1 cellular context compared by ENCODE assay signal in the genomic region with DNA sequence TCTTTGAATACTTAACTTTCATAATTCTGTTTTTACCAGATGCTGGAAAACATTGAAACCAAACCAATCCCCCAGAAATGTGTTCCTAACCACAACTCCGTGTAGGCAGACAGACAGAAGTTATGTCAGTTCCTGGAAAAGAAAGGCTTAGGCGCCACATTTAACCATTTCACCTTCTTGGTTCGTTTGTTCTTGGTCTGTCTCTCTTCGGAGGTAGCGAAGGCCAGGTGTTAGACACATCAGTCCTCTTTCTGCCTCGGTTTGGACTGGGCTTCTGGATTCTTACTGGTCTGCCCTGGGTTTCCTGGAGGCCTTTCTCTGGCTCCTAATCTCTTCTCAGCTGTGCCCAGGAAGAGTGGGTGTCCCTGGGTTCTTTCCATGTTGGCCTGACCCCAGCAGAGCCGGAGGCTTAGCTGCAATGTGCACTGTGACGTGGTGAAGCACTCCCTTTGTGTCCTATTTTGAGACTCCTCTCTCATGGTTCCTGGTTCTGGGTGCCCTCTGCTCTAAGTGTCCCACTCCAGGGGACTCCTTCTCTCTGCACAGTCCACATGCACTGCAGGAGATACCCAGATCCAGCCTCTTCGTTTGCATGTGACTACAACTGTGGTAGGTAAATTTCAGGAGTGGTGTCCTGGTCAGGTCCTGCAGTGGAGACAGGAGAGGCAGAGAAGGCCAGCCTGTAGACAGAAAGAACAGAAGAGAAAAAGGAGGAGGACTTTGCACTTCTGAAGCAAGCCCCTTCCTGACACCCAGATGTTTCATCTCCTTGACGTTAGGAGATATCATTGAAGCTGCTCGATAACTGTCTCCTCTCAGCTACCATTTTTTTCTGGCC.
A peak's percentile ranks its signal among the peaks of the same experiment; 100 is the strongest.
TF ChIP-seq lines count a peak whose summit lies in the region.

No MANE protein-coding gene starts in this region.

TF ChIP-seq in HepG2, 621 proteins besides CTCF, POLR2A, EP300 and RAD21 (continued from another document):
- TF ChIP-seq, protein P1, sequence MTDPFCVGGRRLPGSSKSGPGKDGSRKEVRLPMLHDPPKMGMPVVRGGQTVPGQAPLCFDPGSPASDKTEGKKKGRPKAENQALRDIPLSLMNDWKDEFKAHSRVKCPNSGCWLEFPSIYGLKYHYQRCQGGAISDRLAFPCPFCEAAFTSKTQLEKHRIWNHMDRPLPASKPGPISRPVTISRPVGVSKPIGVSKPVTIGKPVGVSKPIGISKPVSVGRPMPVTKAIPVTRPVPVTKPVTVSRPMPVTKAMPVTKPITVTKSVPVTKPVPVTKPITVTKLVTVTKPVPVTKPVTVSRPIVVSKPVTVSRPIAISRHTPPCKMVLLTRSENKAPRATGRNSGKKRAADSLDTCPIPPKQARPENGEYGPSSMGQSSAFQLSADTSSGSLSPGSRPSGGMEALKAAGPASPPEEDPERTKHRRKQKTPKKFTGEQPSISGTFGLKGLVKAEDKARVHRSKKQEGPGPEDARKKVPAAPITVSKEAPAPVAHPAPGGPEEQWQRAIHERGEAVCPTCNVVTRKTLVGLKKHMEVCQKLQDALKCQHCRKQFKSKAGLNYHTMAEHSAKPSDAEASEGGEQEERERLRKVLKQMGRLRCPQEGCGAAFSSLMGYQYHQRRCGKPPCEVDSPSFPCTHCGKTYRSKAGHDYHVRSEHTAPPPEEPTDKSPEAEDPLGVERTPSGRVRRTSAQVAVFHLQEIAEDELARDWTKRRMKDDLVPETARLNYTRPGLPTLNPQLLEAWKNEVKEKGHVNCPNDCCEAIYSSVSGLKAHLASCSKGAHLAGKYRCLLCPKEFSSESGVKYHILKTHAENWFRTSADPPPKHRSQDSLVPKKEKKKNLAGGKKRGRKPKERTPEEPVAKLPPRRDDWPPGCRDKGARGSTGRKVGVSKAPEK (CRISPR knock-in tag; IDR thresholded peaks at IDR 0.05; ENCODE audit: borderline replicate concordance), result no peak
- no peak for TF ChIP-seq KDM6A (CRISPR knock-in tag; IDR thresholded peaks at IDR 0.05; ENCODE audit: low read depth)
- no peak for TF ChIP-seq RBM39 (IDR thresholded peaks at IDR 0.05; ENCODE audit: low read depth, low read length, poor library complexity, severe bottlenecking)
- peak; percentile 79 for TF ChIP-seq ZNF652 (CRISPR knock-in tag; IDR thresholded peaks at IDR 0.05; ENCODE audit: borderline replicate concordance, low read depth)
- TF ChIP-seq ASH2L (IDR thresholded peaks at IDR 0.05; ENCODE audit: insufficient read length, low read depth, low read length), result no peak
- no peak for TF ChIP-seq ZFP41 (CRISPR knock-in tag; IDR thresholded peaks at IDR 0.05; ENCODE audit: borderline replicate concordance)
- TF ChIP-seq HMG20A (CRISPR knock-in tag; IDR thresholded peaks at IDR 0.05; ENCODE audit: borderline replicate concordance), result no peak
- TF ChIP-seq, protein P2, sequence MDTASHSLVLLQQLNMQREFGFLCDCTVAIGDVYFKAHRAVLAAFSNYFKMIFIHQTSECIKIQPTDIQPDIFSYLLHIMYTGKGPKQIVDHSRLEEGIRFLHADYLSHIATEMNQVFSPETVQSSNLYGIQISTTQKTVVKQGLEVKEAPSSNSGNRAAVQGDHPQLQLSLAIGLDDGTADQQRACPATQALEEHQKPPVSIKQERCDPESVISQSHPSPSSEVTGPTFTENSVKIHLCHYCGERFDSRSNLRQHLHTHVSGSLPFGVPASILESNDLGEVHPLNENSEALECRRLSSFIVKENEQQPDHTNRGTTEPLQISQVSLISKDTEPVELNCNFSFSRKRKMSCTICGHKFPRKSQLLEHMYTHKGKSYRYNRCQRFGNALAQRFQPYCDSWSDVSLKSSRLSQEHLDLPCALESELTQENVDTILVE (CRISPR knock-in tag; IDR thresholded peaks at IDR 0.05), result no peak
- 0 out of 2 replicates have a peak, but pooled peaks have one; percentile 24 for TF ChIP-seq BORCS8-MEF2B (CRISPR knock-in tag; IDR thresholded peaks at IDR 0.05)
- TF ChIP-seq CEBPG (CRISPR knock-in tag; IDR thresholded peaks at IDR 0.05), result no peak
- TF ChIP-seq MAZ (IDR thresholded peaks at IDR 0.05; ENCODE audit: borderline replicate concordance, low read depth, low read length), result no peak
- no peak for TF ChIP-seq MAZ (CRISPR knock-in tag; IDR thresholded peaks at IDR 0.05; ENCODE audit: low read depth)
- no peak for TF ChIP-seq ZFP1 (CRISPR knock-in tag; IDR thresholded peaks at IDR 0.05)
- no peak for TF ChIP-seq ZNF552 (CRISPR knock-in tag; IDR thresholded peaks at IDR 0.05; ENCODE audit: borderline replicate concordance)
- TF ChIP-seq, protein P3, sequence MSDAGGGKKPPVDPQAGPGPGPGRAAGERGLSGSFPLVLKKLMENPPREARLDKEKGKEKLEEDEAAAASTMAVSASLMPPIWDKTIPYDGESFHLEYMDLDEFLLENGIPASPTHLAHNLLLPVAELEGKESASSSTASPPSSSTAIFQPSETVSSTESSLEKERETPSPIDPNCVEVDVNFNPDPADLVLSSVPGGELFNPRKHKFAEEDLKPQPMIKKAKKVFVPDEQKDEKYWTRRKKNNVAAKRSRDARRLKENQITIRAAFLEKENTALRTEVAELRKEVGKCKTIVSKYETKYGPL (CRISPR knock-in tag; IDR thresholded peaks at IDR 0.05), result no peak
- TF ChIP-seq CHD2 (IDR thresholded peaks at IDR 0.05; ENCODE audit: low read depth, low read length), result no peak
- TF ChIP-seq, protein P4, sequence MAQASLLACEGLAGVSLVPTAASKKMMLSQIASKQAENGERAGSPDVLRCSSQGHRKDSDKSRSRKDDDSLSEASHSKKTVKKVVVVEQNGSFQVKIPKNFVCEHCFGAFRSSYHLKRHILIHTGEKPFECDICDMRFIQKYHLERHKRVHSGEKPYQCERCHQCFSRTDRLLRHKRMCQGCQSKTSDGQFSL (CRISPR knock-in tag; IDR thresholded peaks at IDR 0.05), result no peak
- TF ChIP-seq TSC22D2 (CRISPR knock-in tag; IDR thresholded peaks at IDR 0.05; ENCODE audit: borderline replicate concordance), result no peak
- TF ChIP-seq SNRNP70 (IDR thresholded peaks at IDR 0.05; ENCODE audit: low read depth, low read length), result no peak
- peak; percentile 18; the same call in 1 of the 2 replicates for TF ChIP-seq SALL1 (CRISPR knock-in tag; IDR thresholded peaks at IDR 0.05)
